Comparison of ENCODE assay signal across 18 cellular contexts in the genomic region with DNA sequence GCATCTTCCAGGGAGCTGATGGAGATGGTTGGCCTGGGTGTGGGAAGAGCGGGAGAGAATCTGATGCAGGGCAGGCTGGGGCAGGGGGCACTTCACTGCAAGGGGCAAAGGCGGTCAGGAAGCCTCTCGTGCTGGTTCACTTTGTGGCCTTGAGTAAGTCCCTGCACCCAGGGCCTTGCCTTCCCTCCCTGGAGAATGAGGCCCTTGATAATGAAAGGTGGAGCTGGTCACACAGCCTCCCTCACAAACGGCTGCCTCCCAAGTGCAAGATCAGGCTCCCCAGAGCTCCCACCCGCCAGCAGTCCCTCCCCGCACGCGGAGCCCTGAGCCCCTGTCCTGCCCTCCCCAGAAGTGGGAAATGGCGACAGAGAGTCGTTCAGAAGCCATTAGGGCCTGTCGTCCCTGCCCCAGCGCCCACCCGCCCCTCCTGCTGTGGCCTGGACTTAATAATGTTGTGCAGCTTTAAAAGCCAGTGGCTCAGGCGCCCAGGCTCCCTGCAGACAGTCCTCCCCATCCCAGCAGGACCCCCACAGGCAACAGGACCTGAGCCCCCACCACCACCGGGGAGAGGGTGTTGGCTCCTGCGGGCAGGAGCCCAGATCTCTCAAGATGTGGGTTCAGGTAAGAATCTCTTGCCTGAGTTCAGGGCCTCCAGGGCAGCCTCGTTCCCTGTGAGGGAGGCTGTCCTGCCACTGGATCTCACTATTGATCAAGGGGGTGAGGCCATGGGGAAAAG.
"Had no signal": no experiment of that assay in that cellular context is flagged by ENCODE, and none has a peak within 500 bp of the region (broad histone marks: within the 10 kb centered on the region; RNA-seq: fewer than 3 reads in every experiment).

No MANE protein-coding gene starts in this region.

- DNase-seq: activated CD4-positive, alpha-beta T cell treated with anti-CD3 and anti-CD28 coated beads, Interleukin-2, amount 10 ng/mL, durations not matched to agents 24 days and 14 days; activated CD8-positive, alpha-beta T cell treated with anti-CD3 and anti-CD28 coated beads, Interleukin-2, amount 10 ng/mL, durations not matched to agents 7 days and 5 days; activated naive CD4-positive, alpha-beta T cell treated with anti-CD3 and anti-CD28 coated beads for 36 hours; activated T-cell treated with anti-CD3 and anti-CD28 coated beads, Interleukin-2, amount 50 U/mL, for 4 hours; cortex of kidney; effector CD8-positive, alpha-beta T cell; heart left ventricle; left lung; stimulated activated naive B cell treated with anti-CD40 and anti-IgM and Interleukin-4, amounts not matched to agents 10 μg/mL and 1 μg/mL and 100 μg/mL, for 72 hours had no signal

- H3K9me3 ChIP-seq: ascending aorta, esophagus muscularis mucosa, gastroesophageal sphincter, heart left ventricle, left lung, spleen, thoracic aorta, upper lobe of right lung had no signal

- H3K27ac Mint-ChIP-seq: activated CD4-positive, alpha-beta T cell treated with anti-CD3 and anti-CD28 coated beads, Interleukin-2, amount 10 ng/mL, durations not matched to agents 24 days and 14 days; activated CD8-positive, alpha-beta T cell treated with anti-CD3 and anti-CD28 coated beads, Interleukin-2, amount 10 ng/mL, durations not matched to agents 7 days and 5 days; activated naive CD4-positive, alpha-beta T cell treated with anti-CD3 and anti-CD28 coated beads for 36 hours; WTC11 had no signal

- ATAC-seq: activated CD8-positive, alpha-beta T cell treated with anti-CD3 and anti-CD28 coated beads, Interleukin-2, amount 10 ng/mL, durations not matched to agents 7 days and 5 days; activated T-cell treated with anti-CD3 and anti-CD28 coated beads, Interleukin-2, amount 50 U/mL, for 4 hours; gastroesophageal sphincter; left lung; stimulated activated naive B cell treated with anti-CD40 and anti-IgM and Interleukin-4, amounts not matched to agents 10 μg/mL and 1 μg/mL and 100 μg/mL, for 72 hours; WTC11 had no signal

- H3K9me3 Mint-ChIP-seq: activated CD4-positive, alpha-beta T cell treated with anti-CD3 and anti-CD28 coated beads, Interleukin-2, amount 10 ng/mL, durations not matched to agents 24 days and 14 days; activated naive CD4-positive, alpha-beta T cell treated with anti-CD3 and anti-CD28 coated beads for 36 hours; activated T-cell treated with anti-CD3 and anti-CD28 coated beads, Interleukin-2, amount 50 U/mL, for 4 hours; WTC11 had no signal

- H3K36me3 ChIP-seq: ascending aorta, esophagus muscularis mucosa, gastroesophageal sphincter, heart left ventricle, left lung, spleen, thoracic aorta, upper lobe of right lung had no signal

- H3K4me3 Mint-ChIP-seq: activated CD4-positive, alpha-beta T cell treated with anti-CD3 and anti-CD28 coated beads, Interleukin-2, amount 10 ng/mL, durations not matched to agents 24 days and 14 days; activated CD8-positive, alpha-beta T cell treated with anti-CD3 and anti-CD28 coated beads, Interleukin-2, amount 10 ng/mL, durations not matched to agents 7 days and 5 days; activated naive CD4-positive, alpha-beta T cell treated with anti-CD3 and anti-CD28 coated beads for 36 hours; activated T-cell treated with anti-CD3 and anti-CD28 coated beads, Interleukin-2, amount 50 U/mL, for 4 hours; stimulated activated naive B cell treated with anti-CD40 and anti-IgM and Interleukin-4, amounts not matched to agents 10 μg/mL and 1 μg/mL and 100 μg/mL, for 72 hours; WTC11 had no signal

- H3K4me1 Mint-ChIP-seq: activated CD4-positive, alpha-beta T cell treated with anti-CD3 and anti-CD28 coated beads, Interleukin-2, amount 10 ng/mL, durations not matched to agents 24 days and 14 days had no signal

- H3K36me3 Mint-ChIP-seq: stimulated activated naive B cell treated with anti-CD40 and anti-IgM and Interleukin-4, amounts not matched to agents 10 μg/mL and 1 μg/mL and 100 μg/mL, for 72 hours; WTC11 had no signal

- FAIRE-seq: endothelial cell of umbilical vein, kidney had no signal

- H3K4me3 ChIP-seq: ascending aorta, esophagus muscularis mucosa, gastroesophageal sphincter, heart left ventricle, left lung, spleen, thoracic aorta, upper lobe of right lung had no signal

- H3K27ac ChIP-seq: ascending aorta, esophagus muscularis mucosa, gastroesophageal sphincter, heart left ventricle, left lung, spleen, thoracic aorta, upper lobe of right lung had no signal

- H3K4me1 ChIP-seq: ascending aorta, esophagus muscularis mucosa, gastroesophageal sphincter, heart left ventricle, left lung, spleen, upper lobe of right lung had no signal

- H3K27me3 ChIP-seq: ascending aorta had no signal
